8 cellular contexts compared by ENCODE assay signal in the genomic region with DNA sequence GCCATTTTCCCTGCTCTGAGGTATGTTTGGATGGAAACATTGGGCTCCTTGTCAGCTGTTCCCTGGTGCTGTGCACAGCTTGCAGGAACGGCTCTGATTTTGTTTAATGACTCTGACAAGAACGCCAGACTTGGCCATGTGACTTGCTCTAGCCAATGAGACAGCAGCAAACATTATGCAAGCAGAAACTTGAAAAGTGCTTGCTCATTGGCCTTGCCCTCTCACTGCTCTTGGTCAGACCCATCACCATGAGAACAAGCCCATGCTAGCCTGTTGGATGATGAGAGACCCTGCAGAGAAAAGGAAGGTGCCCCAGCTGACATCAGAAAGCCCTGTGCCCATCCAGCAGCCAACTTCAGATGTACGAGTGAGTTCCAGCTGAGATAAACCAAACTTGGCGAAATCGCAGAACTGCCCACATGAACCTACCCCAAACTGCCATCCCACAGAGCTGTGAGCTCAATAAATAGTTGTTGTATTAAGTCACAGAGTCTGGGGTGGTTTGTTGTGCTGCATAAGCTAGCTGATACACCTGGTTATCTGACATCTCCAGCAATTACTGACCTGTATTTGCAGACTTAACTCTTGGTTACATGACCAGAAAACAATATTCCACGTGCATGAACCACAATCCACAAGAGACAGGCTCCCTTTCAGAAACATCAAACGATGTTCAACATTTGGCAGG.
DNase-seq lines count a peak whose midpoint lies in the region; ATAC-seq and TF ChIP-seq lines count a peak whose summit lies in the region.

No MANE protein-coding gene starts in this region.

- H3K4me3 ChIP-seq in DOHH2 (ENCODE audit: low read length) (peak overlapping the region; percentile 27; the same call in 1 of the 2 replicates), SK-N-SH (ENCODE audit: low read depth in 2 of 2, low read length in 1 of 2) (no peak overlapping the region), lower lobe of right lung (no peak overlapping the region)

- peaks cover 4% of the 10 kb centered on the region; the same call in 1 of the 2 replicates for H3K27me3 ChIP-seq in DOHH2 (ENCODE audit: control insufficient read depth, low read length)
- no peaks in the 10 kb centered on the region for H3K27me3 ChIP-seq in SK-N-SH (ENCODE audit: insufficient read depth)
- peaks cover 4% of the 10 kb centered on the region for H3K27me3 ChIP-seq in lower lobe of right lung (ENCODE audit: low read depth)

- intact Hi-C loops in lower lobe of right lung (cut with DNase I) (loop anchor here (10.0 kb wide), 1 partner anchor 335 kb away; no protein-coding TSS in a partner anchor), Right ventricle myocardium superior (cut with DNase I) (loop anchor here (10.0 kb wide), 1 partner anchor 555 kb away; no protein-coding TSS in a partner anchor)

- H3K4me1 ChIP-seq in DOHH2 (ENCODE audit: control insufficient read depth, low read length) (0 out of 2 replicates have a peak, but pooled peaks cover 6% of the 10 kb centered on the region), SK-N-SH (ENCODE audit: control insufficient read depth in 1 of 2, insufficient read depth in 2 of 2, low read depth in 1 of 2, low read length in 1 of 2) (peaks cover 0 to 16% of the 10 kb centered on the region in 2 experiments; a peak in 1 of 4 replicates), lower lobe of right lung (no peaks in the 10 kb centered on the region)

- DNase-seq in SK-N-SH (no peak), lower lobe of right lung (no peak), Right ventricle myocardium superior (no peak), hypothalamus (lab: John Stamatoyannopoulos, UW) (no peak)

- no peak for TF ChIP-seq EP300 in SK-N-SH (IDR thresholded peaks at IDR 0.05; ENCODE audit: borderline replicate concordance in 1 of 2, low read depth in 1 of 2, low read length in 1 of 2)

- TF ChIP-seq CTCF in DOHH2 (IDR thresholded peaks at IDR 0.05; ENCODE audit: low read depth, low read length, poor library complexity, severe bottlenecking), result no peak
- TF ChIP-seq CTCF in SK-N-SH (IDR thresholded peaks at IDR 0.05), result no peak
- no peak for TF ChIP-seq CTCF in lower lobe of right lung (IDR thresholded peaks at IDR 0.05)

- no peak for TF ChIP-seq RAD21 in SK-N-SH (IDR thresholded peaks at IDR 0.05; ENCODE audit: low read length)

- POLR2A ChIA-PET in SK-N-SH (lab: Yijun Ruan, JAX), result no interaction called here

- peak overlapping the region; percentile 27; the same call in 1 of the 2 replicates for H2AFZ ChIP-seq in SK-N-SH (ENCODE audit: low read depth)

- no peak overlapping the region for H3K9ac ChIP-seq in SK-N-SH

- H3K4me2 ChIP-seq in DOHH2 (ENCODE audit: low read length), result peak overlapping the region; percentile 47
- H3K4me2 ChIP-seq in SK-N-SH, result no peak overlapping the region

- H3F3A ChIP-seq in DOHH2 (ENCODE audit: control insufficient read depth, insufficient read depth) (no peaks in the 10 kb centered on the region), SK-N-SH (replicated peaks; ENCODE audit: insufficient read depth) (no peaks in the 10 kb centered on the region)

- H3K36me3 ChIP-seq in DOHH2 (ENCODE audit: control insufficient read depth, low read length), result no peaks in the 10 kb centered on the region
- H3K36me3 ChIP-seq in SK-N-SH (replicated peaks in 1 of 2; ENCODE audit: control insufficient read depth in 1 of 2, insufficient read depth in 2 of 2, low read length in 1 of 2), result no peaks in the 10 kb centered on the region
- H3K36me3 ChIP-seq in lower lobe of right lung, result no peaks in the 10 kb centered on the region

- 0 out of 2 replicates have a peak, but pooled peaks cover 3% of the 10 kb centered on the region for H4K20me1 ChIP-seq in DOHH2 (ENCODE audit: control insufficient read depth, insufficient read depth, low read depth, low read length)
- H4K20me1 ChIP-seq in SK-N-SH (ENCODE audit: insufficient read depth), result no peaks in the 10 kb centered on the region

- H3K27ac ChIP-seq in DOHH2 (ENCODE audit: low read depth, low read length), result no peak overlapping the region
- H3K27ac ChIP-seq in SK-N-SH (ENCODE audit: low read depth in 2 of 2, low read length in 1 of 2), result no peak overlapping the region
- H3K27ac ChIP-seq in lower lobe of right lung, result no peak overlapping the region

- no peaks in the 10 kb centered on the region for H3K9me3 ChIP-seq in DOHH2 (ENCODE audit: control insufficient read depth, insufficient read depth, low read length)
- H3K9me3 ChIP-seq in SK-N-SH, result no peaks in the 10 kb centered on the region
- H3K9me3 ChIP-seq in lower lobe of right lung, result no peaks in the 10 kb centered on the region

- ATAC-seq in HG03442 (IDR thresholded peaks at IDR 0.05; ENCODE audit: unreplicated experiment) (peak; percentile 45), lower lobe of right lung (peak; percentile 35 to 55), Right ventricle myocardium superior (ENCODE audit: poor library complexity) (no peak), HG03097 (IDR thresholded peaks at IDR 0.05; ENCODE audit: low FRiP score, unreplicated experiment) (no peak), GM18858 (IDR thresholded peaks at IDR 0.05; ENCODE audit: unreplicated experiment) (no peak)

- 73% methylated on average over 7 of the region's 7 CpGs for WGBS in SK-N-SH (ENCODE audit: low lambda C conversion rate)

- CTCF ChIA-PET in SK-N-SH (lab: Yijun Ruan, JAX), result interaction anchor here (1.1 to 3.6 kb wide), 8 partner anchors 10 to 641 kb away, joined by 3 to 21 read pairs (median 8); no protein-coding TSS in a partner anchor

- H3K79me2 ChIP-seq in DOHH2 (ENCODE audit: control insufficient read depth, low read length) (no peaks in the 10 kb centered on the region), SK-N-SH (ENCODE audit: insufficient read depth) (no peaks in the 10 kb centered on the region)

- no peaks in the 10 kb centered on the region for H3K9me2 ChIP-seq in DOHH2 (replicated peaks; ENCODE audit: control insufficient read depth, low read length)
- H3K9me2 ChIP-seq in SK-N-SH, result no peaks in the 10 kb centered on the region

TF ChIP-seq in SK-N-SH, 30 proteins besides CTCF, POLR2A, EP300 and RAD21:
- TF ChIP-seq NRF1 (IDR thresholded peaks at IDR 0.05; ENCODE audit: low read depth, low read length) (no peak), TAF1 (IDR thresholded peaks at IDR 0.05; ENCODE audit: borderline replicate concordance, low read depth, low read length) (no peak), ELF1 (IDR thresholded peaks at IDR 0.05) (no peak), POLR2AphosphoS5 (IDR thresholded peaks at IDR 0.05; ENCODE audit: low read depth, low read length) (no peak), JUND (IDR thresholded peaks at IDR 0.05) (no peak), USF1 (IDR thresholded peaks at IDR 0.05; ENCODE audit: borderline replicate concordance, low read depth) (peak; percentile 88)
- TF ChIP-seq, protein P1, sequence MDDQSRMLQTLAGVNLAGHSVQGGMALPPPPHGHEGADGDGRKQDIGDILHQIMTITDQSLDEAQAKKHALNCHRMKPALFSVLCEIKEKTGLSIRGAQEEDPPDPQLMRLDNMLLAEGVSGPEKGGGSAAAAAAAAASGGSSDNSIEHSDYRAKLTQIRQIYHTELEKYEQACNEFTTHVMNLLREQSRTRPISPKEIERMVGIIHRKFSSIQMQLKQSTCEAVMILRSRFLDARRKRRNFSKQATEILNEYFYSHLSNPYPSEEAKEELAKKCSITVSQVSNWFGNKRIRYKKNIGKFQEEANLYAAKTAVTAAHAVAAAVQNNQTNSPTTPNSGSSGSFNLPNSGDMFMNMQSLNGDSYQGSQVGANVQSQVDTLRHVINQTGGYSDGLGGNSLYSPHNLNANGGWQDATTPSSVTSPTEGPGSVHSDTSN (IDR thresholded peaks at IDR 0.05), result no peak

Comparison
In these comparisons a context has a peak if more than half of its experiments do, and no peak if none do; other contexts are left out.
1. ATAC-seq: peak in HG03442 (single experiment) and lower lobe of right lung (2 of 2); none in Right ventricle myocardium superior (single experiment), HG03097 (single experiment) and GM18858 (single experiment).